In the genomic region with DNA sequence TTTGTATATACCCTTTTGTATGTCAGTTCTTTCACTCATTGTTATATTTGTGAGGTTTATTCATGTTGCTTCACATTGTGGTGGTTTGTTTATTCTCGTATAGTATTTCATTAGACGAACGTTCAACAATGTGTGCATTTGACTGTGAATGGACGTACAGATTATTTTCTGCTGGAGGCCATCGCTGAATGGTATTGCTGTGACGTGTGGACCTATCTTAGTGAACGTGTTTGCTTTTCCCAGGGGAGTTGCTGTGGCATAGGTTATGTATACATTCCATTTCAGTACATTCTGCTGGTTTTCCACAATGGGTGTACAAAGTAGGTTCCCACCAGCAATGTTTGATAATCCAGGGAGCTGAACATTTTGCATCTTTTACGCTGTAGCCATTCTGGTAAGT, we compare ENCODE assay signal across 28 cellular contexts. TPM values are rescaled to one million over a fixed set of nuclear protein-coding genes. Genes with fewer than 3 reads are reported as not detected.
"Had no signal": no experiment of that assay in that cellular context is flagged by ENCODE, and none has a peak within 500 bp of the region (broad histone marks: within the 10 kb centered on the region; RNA-seq: fewer than 3 reads in every experiment).

No MANE protein-coding gene starts in this region.

- H3K9me3 ChIP-seq: prostate gland, spleen, thoracic aorta, upper lobe of right lung had no signal

- H3K4me3 ChIP-seq: cardiac muscle cell, prostate gland, spleen, thoracic aorta, upper lobe of right lung had no signal

- ATAC-seq: left ventricle myocardium superior, natural killer cell, upper lobe of right lung had no signal

- H3K27ac ChIP-seq: cardiac muscle cell, prostate gland, spleen, thoracic aorta, upper lobe of right lung had no signal

- H3K27me3 ChIP-seq: cardiac muscle cell, spleen, upper lobe of right lung had no signal

- H3K4me3 Mint-ChIP-seq: activated CD4-positive, alpha-beta memory T cell treated with anti-CD3 and anti-CD28 coated beads for 36 hours; activated naive CD4-positive, alpha-beta T cell treated with anti-CD3 and anti-CD28 coated beads for 36 hours; activated naive CD8-positive, alpha-beta T cell treated with anti-CD3 and anti-CD28 coated beads, Interleukin-2, amount 10 ng/mL, durations not matched to agents 7 days and 5 days; dendritic cell treated with granulocyte-macrophage colony-stimulating factor and Interleukin-4, amounts not matched to agents 40 ng/mL and 50 ng/mL, for 4 days; immature natural killer cell; mesothelial cell of epicardium; natural killer cell had no signal

- H3K27ac Mint-ChIP-seq: activated CD4-positive, alpha-beta memory T cell treated with anti-CD3 and anti-CD28 coated beads for 36 hours; activated naive CD4-positive, alpha-beta T cell treated with anti-CD3 and anti-CD28 coated beads for 36 hours; activated naive CD8-positive, alpha-beta T cell treated with anti-CD3 and anti-CD28 coated beads, Interleukin-2, amount 10 ng/mL, durations not matched to agents 7 days and 5 days; dendritic cell treated with granulocyte-macrophage colony-stimulating factor and Interleukin-4, amounts not matched to agents 40 ng/mL and 50 ng/mL, for 4 days; mesothelial cell of epicardium; natural killer cell had no signal

- H3K4me1 Mint-ChIP-seq: mesothelial cell of epicardium had no signal

- H3K27me3 Mint-ChIP-seq: activated CD4-positive, alpha-beta memory T cell treated with anti-CD3 and anti-CD28 coated beads for 36 hours; activated naive CD8-positive, alpha-beta T cell treated with anti-CD3 and anti-CD28 coated beads, Interleukin-2, amount 10 ng/mL, durations not matched to agents 7 days and 5 days had no signal

- H3K36me3 ChIP-seq: cardiac muscle cell, prostate gland had no signal

- DNase-seq: activated CD4-positive, alpha-beta memory T cell treated with anti-CD3 and anti-CD28 coated beads for 36 hours; activated CD4-positive, alpha-beta T cell treated with anti-CD3 and anti-CD28 coated beads for 48 hours; activated CD4-positive, CD25-positive, alpha-beta regulatory T cell; activated naive CD4-positive, alpha-beta T cell treated with anti-CD3 and anti-CD28 coated beads for 36 hours; activated naive CD8-positive, alpha-beta T cell treated with anti-CD3 and anti-CD28 coated beads, Interleukin-2, amount 10 ng/mL, durations not matched to agents 7 days and 5 days; activated T-cell treated with anti-CD3 and anti-CD28 coated beads, Interleukin-2, amount 50 U/mL, for 48 hours; amniotic stem cell; effector CD4-positive, alpha-beta T cell; immature natural killer cell; kidney glomerular epithelial cell; left ventricle myocardium superior; mammary epithelial cell; natural killer cell; spleen; stimulated activated CD4-positive, alpha-beta T cell treated with anti-CD3 and anti-CD28 coated beads, Interleukin-4, amount 100 ng/mL, for 1 hour; stimulated activated naive CD4-positive, alpha-beta T cell treated with Interleukin-2 at 50 U/mL for 16 hours; T-helper 1 cell; T1000; upper lobe of right lung had no signal

- H3K4me1 ChIP-seq: prostate gland had no signal

RNA-seq across cellular contexts. Expression of a gene that starts 31.1 kb away (rescaled TPM):
- total RNA-seq: activated CD4-positive, alpha-beta memory T cell treated with anti-CD3 and anti-CD28 coated beads for 36 hours; activated naive CD4-positive, alpha-beta T cell treated with anti-CD3 and anti-CD28 coated beads for 36 hours; activated naive CD8-positive, alpha-beta T cell treated with anti-CD3 and anti-CD28 coated beads, Interleukin-2, amount 10 ng/mL, durations not matched to agents 7 days and 5 days; cardiac muscle cell; chondrocyte; epithelial cell of proximal tubule; glomerular endothelial cell; left ventricle myocardium superior; mesothelial cell of epicardium; spleen; upper lobe of right lung had no signal
- polyA plus RNA-seq: cardiac muscle cell, immature natural killer cell, mammary epithelial cell had no signal

RNA-seq across cellular contexts. Expression of a gene that starts 56.5 kb away (rescaled TPM):
- total RNA-seq: activated CD4-positive, alpha-beta memory T cell treated with anti-CD3 and anti-CD28 coated beads for 36 hours; activated naive CD4-positive, alpha-beta T cell treated with anti-CD3 and anti-CD28 coated beads for 36 hours; activated naive CD8-positive, alpha-beta T cell treated with anti-CD3 and anti-CD28 coated beads, Interleukin-2, amount 10 ng/mL, durations not matched to agents 7 days and 5 days; chondrocyte; epithelial cell of proximal tubule; glomerular endothelial cell; mammary epithelial cell; mesothelial cell of epicardium; natural killer cell; osteocyte; thoracic aorta had no signal
- polyA plus RNA-seq: immature natural killer cell, mammary epithelial cell had no signal
